ENCODE assay signal across 1 cellular context in genomic region chr17:8056232-8056975, GRCh38.
TF ChIP-seq lines count a peak whose summit lies in the region.

No MANE protein-coding gene starts in this region.

TF ChIP-seq in endothelial cell of umbilical vein, 7 proteins besides CTCF, POLR2A, EP300 and RAD21:
- TF ChIP-seq FOS (IDR thresholded peaks at IDR 0.05; ENCODE audit: borderline replicate concordance, insufficient read depth, low read length) (no peak), JUN (IDR thresholded peaks at IDR 0.05; ENCODE audit: borderline replicate concordance, insufficient read depth, insufficient read length, low read depth) (peak; percentile 7), GATA2 (IDR thresholded peaks at IDR 0.05; ENCODE audit: insufficient read depth, insufficient read length, low read depth, low read length) (peak; percentile 26), MAX (IDR thresholded peaks at IDR 0.05; ENCODE audit: insufficient read depth, insufficient read length) (no peak), POLR2AphosphoS5 (IDR thresholded peaks at IDR 0.05; ENCODE audit: insufficient read depth, low read depth, low read length) (no peak), EZH2 (IDR thresholded peaks at IDR 0.05; ENCODE audit: borderline replicate concordance, low read depth, low read length, severe bottlenecking) (no peak), MYC (IDR thresholded peaks at IDR 0.05; ENCODE audit: low read depth, low read length) (no peak)
